ENCODE assay signal across 17 cellular contexts in genomic region chr20:17573493-17573892, GRCh38. TPM values are rescaled to one million over a fixed set of nuclear protein-coding genes. Genes with fewer than 3 reads are reported as not detected.
DNase-seq lines count a peak whose midpoint lies in the region; TF ChIP-seq lines count a peak whose summit lies in the region.
"Had no signal": no experiment of that assay in that cellular context is flagged by ENCODE, and none has a peak within 500 bp of the region (broad histone marks: within the 10 kb centered on the region; RNA-seq: fewer than 3 reads in every experiment).

No MANE protein-coding gene starts in this region.

- peaks cover 0 to 77% (median 34%) of the 10 kb centered on the region in 11 experiments; a peak in 14 of 22 replicates for H4K20me1 ChIP-seq in BLaER1 treated with 17β-estradiol and CSF1 and Interleukin-3, amounts not matched to agents 10 nM and 100 nM

- no peak for TF ChIP-seq POLR2A in prostate gland (IDR thresholded peaks at IDR 0.05)

- no peak overlapping the region for H3K9ac ChIP-seq in BLaER1 treated with 17β-estradiol and CSF1 and Interleukin-3, amounts not matched to agents 10 nM and 100 nM
- no peak overlapping the region for H3K9ac ChIP-seq in iPS-18a (ENCODE audit: low read length)

- H3K4me1 ChIP-seq in BLaER1 treated with 17β-estradiol and CSF1 and Interleukin-3, amounts not matched to agents 10 nM and 100 nM = peaks cover 11 to 39% (median 27%) of the 10 kb centered on the region in 10 experiments
- H3K4me1 ChIP-seq in iPS-18a (ENCODE audit: control insufficient read depth, low read depth, low read length) (peaks cover 35% of the 10 kb centered on the region), prostate gland (replicated peaks) (peaks cover 6% of the 10 kb centered on the region)

- peaks cover 12 to 33% (median 29%) of the 10 kb centered on the region in 11 experiments for H3K27me3 ChIP-seq in BLaER1 treated with 17β-estradiol and CSF1 and Interleukin-3, amounts not matched to agents 10 nM and 100 nM
- no peaks in the 10 kb centered on the region for H3K27me3 ChIP-seq in iPS-18a (ENCODE audit: control insufficient read depth, insufficient read depth, low read length)
- no peaks in the 10 kb centered on the region for H3K27me3 ChIP-seq in prostate gland (replicated peaks; ENCODE audit: insufficient read depth)
- H3K27me3 ChIP-seq: foreskin keratinocyte had no signal

- H3K9me3 ChIP-seq in BLaER1 treated with 17β-estradiol and CSF1 and Interleukin-3, amounts not matched to agents 10 nM and 100 nM (replicated peaks in 1 of 11) = no peaks in the 10 kb centered on the region
- H3K9me3 ChIP-seq in iPS-18a (ENCODE audit: control insufficient read depth, low read depth, low read length) (no peaks in the 10 kb centered on the region), prostate gland (no peaks in the 10 kb centered on the region)

- H3K4me3 ChIP-seq in BLaER1 treated with 17β-estradiol and CSF1 and Interleukin-3, amounts not matched to agents 10 nM and 100 nM = no peak overlapping the region
- H3K4me3 ChIP-seq in iPS-18a (ENCODE audit: low read length) = peak overlapping the region; percentile 66
- no peak overlapping the region for H3K4me3 ChIP-seq in prostate gland

- WGBS in prostate gland = 51% methylated on average over 3 of the region's 3 CpGs

- H3K36me3 ChIP-seq in BLaER1 treated with 17β-estradiol and CSF1 and Interleukin-3, amounts not matched to agents 10 nM and 100 nM = no peaks in the 10 kb centered on the region; a peak in 1 of 22 replicates
- H3K36me3 ChIP-seq in iPS-18a (ENCODE audit: control insufficient read depth, low read depth, low read length) (no peaks in the 10 kb centered on the region), prostate gland (no peaks in the 10 kb centered on the region)

- TF ChIP-seq CTCF in VCaP (conservative IDR thresholded peaks at IDR 0.05) (no peak), prostate gland (IDR thresholded peaks at IDR 0.05) (no peak)

- intact Hi-C loops in prostate gland (cut with DNase I) = loop anchor here (5.0 kb wide), 1 partner anchor 39 kb away; no protein-coding TSS in a partner anchor

- H3K27ac ChIP-seq in BLaER1 treated with 17β-estradiol and CSF1 and Interleukin-3, amounts not matched to agents 10 nM and 100 nM = no peak overlapping the region
- H3K27ac ChIP-seq in VCaP (peak overlapping the region; percentile 100), iPS-18a (ENCODE audit: low read length) (no peak overlapping the region), prostate gland (peak overlapping the region; percentile 96 to 100)
- H3K27ac ChIP-seq: foreskin keratinocyte had no signal

- DNase-seq in prostate gland (ENCODE audit: low spot score) (no peak), EL (no peak), GM19238 (ENCODE audit: insufficient read length, low spot score) (no peak), SKM-1 treated with dmso at 0.1 percent for 144 hours (lab: John Stamatoyannopoulos, UW; ENCODE audit: unreplicated experiment) (no peak)
- no peak for DNase-seq in stimulated activated CD4-positive, alpha-beta T cell treated with anti-CD3 and anti-CD28 coated beads, Interleukin-2, amount 100 ng/mL, for 48 hours
- DNase-seq: amniotic stem cell; CD8-positive, alpha-beta memory T cell; foreskin keratinocyte; naive thymus-derived CD8-positive, alpha-beta T cell; NCI-H187; NCI-H446; SHP77; stimulated activated naive CD8-positive, alpha-beta T cell treated with anti-CD3 and anti-CD28 coated beads, Interleukin-15, Interleukin-2, amounts not matched to agents 100 U/mL and 50 U/mL, for 24 hours; T-helper 2 cell had no signal

- peak overlapping the region in 6 of 11 experiments; percentile 14 to 92 (median 57); a peak in 7 of 22 replicates for H3K4me2 ChIP-seq in BLaER1 treated with 17β-estradiol and CSF1 and Interleukin-3, amounts not matched to agents 10 nM and 100 nM

RNA-seq across cellular contexts. Expression of gene DSTN, which starts 3.6 kb away (rescaled TPM):
- total RNA-seq in prostate gland = 100 to 1,000 TPM; 284 to 559 TPM

RNA-seq across cellular contexts. Expression of gene BFSP1, which starts 42.3 kb away (rescaled TPM):
- 1 to 10 TPM in 1 of 2 donors, under 1 TPM in 1; 0.27 to 6.9 TPM for total RNA-seq in prostate gland
- total RNA-seq: naive thymus-derived CD8-positive, alpha-beta T cell had no signal

Comparison
In these comparisons a context has a peak if more than half of its experiments do, and no peak if none do; other contexts are left out.
1. H3K27ac ChIP-seq: peak in VCaP (single experiment) and prostate gland (2 of 2); none in BLaER1 treated with 17β-estradiol and CSF1 and Interleukin-3, amounts not matched to agents 10 nM and 100 nM (0 of 11) and iPS-18a (single experiment).